Comparison of ENCODE assay signal across 23 cellular contexts in the genomic region with DNA sequence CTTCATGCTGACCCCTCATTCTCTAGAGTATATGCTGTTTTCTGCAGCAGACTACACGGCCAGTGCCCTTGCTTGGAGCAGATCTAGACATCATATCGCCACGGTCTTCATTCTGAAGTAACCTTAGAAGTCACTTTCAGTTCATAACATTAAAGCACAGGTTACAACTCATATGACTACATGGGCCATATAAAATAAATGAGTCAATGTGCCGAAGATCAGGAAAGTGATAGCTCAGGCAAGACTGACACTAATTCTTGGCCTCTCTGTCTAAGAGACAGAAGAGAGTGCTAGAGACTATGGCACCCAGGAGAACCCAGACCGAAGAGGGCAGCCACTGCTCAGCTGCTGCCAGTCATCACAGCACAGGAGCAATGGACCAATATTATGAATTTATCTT.
"Had no signal": no experiment of that assay in that cellular context is flagged by ENCODE, and none has a peak within 500 bp of the region (broad histone marks: within the 10 kb centered on the region; RNA-seq: fewer than 3 reads in every experiment).

No MANE protein-coding gene starts in this region.

- H3K4me1 ChIP-seq: neural progenitor cell, psoas muscle, right lobe of liver, thyroid gland, upper lobe of left lung, vagina had no signal

- H2AFZ ChIP-seq: neural progenitor cell, parathyroid adenoma had no signal

- DNase-seq: occipital lobe; ovary; posterior cingulate gyrus; psoas muscle; right cardiac atrium; right lobe of liver; sigmoid colon; stimulated activated CD4-positive, alpha-beta T cell treated with anti-CD3 and anti-CD28 coated beads, Interleukin-15, amount 100 ng/mL, for 24 hours; stimulated activated CD4-positive, alpha-beta T cell treated with anti-CD3 and anti-CD28 coated beads, Interleukin-2, amount 100 ng/mL, for 24 hours; stimulated activated CD4-positive, alpha-beta T cell treated with anti-CD3 and anti-CD28 coated beads, Interleukin-2, amount 100 ng/mL, for 48 hours; stimulated activated CD4-positive, alpha-beta T cell treated with anti-CD3 and anti-CD28 coated beads, Interleukin-4, amount 100 ng/mL, for 24 hours; stimulated activated naive B cell treated with anti-CD40 and anti-IgM and Interleukin-4, amounts not matched to agents 10 μg/mL and 1 μg/mL and 100 μg/mL, for 72 hours; stimulated activated naive CD4-positive, alpha-beta T cell treated with Interleukin-2 at 50 U/mL for 16 hours; stomach; thyroid gland; trophoblast cell; upper lobe of left lung had no signal

- H3K4me3 ChIP-seq: neural progenitor cell, ovary, psoas muscle, right lobe of liver, sigmoid colon, stomach, thoracic aorta, thyroid gland, tibial nerve, upper lobe of left lung, vagina had no signal

- H3K9ac ChIP-seq: neural progenitor cell, parathyroid adenoma had no signal

- H3K27ac ChIP-seq: neural progenitor cell, ovary, parathyroid adenoma, psoas muscle, right lobe of liver, sigmoid colon, stomach, thoracic aorta, thyroid gland, tibial nerve, upper lobe of left lung, vagina had no signal

- H3K27me3 ChIP-seq: neural progenitor cell, ovary, right lobe of liver, sigmoid colon, stomach, thyroid gland, tibial nerve, upper lobe of left lung, vagina had no signal

- H3K4me2 ChIP-seq: neural progenitor cell had no signal

- H3K9me3 ChIP-seq: ovary, psoas muscle, right lobe of liver, sigmoid colon, stomach, thoracic aorta, thyroid gland, tibial nerve, upper lobe of left lung, vagina had no signal

- H3K36me3 ChIP-seq: neural progenitor cell, ovary, right lobe of liver, sigmoid colon, stomach, thoracic aorta, thyroid gland, tibial nerve, upper lobe of left lung, vagina had no signal

- ATAC-seq: psoas muscle; right cardiac atrium; right lobe of liver; stimulated activated effector memory CD8-positive, alpha-beta T cell treated with anti-CD3 and anti-CD28 coated beads, Interleukin-12 subunit alpha, Interleukin-12 subunit beta, amount 100 ng/mL, for 72 hours; stimulated activated naive B cell treated with anti-CD40 and anti-IgM and Interleukin-4, amounts not matched to agents 10 μg/mL and 1 μg/mL and 100 μg/mL, for 72 hours had no signal
